In the genomic region with DNA sequence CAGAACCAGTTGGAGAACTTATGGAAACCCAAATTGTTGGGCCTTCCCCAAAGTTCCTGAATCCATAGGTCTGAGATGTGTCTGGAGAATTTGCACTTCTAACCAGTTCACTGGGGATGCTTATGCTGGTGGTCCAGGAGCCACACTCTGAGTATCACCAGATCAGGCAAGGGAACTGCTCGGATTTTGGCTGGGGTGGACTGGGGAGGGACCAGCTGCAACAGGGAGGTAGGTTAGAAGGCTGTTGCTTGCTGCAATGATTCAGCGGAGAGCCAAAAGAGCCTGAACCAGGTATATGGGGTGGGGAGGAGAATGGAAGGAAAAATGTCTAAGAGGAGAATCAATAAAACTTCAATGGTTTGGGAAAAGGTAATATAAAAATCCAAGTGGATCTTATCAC, we compare ENCODE assay signal across 36 cellular contexts. TPM values are rescaled to one million over a fixed set of nuclear protein-coding genes. Genes with fewer than 3 reads are reported as not detected.
A peak's percentile ranks its signal among the peaks of the same experiment; 100 is the strongest.
DNase-seq lines count a peak whose midpoint lies in the region; ATAC-seq and TF ChIP-seq lines count a peak whose summit lies in the region.
"Had no signal": no experiment of that assay in that cellular context is flagged by ENCODE, and none has a peak within 500 bp of the region (broad histone marks: within the 10 kb centered on the region; RNA-seq: fewer than 3 reads in every experiment).

No MANE protein-coding gene starts in this region.

- ATAC-seq in lung (ENCODE audit: insufficient read depth, low FRiP score) (no peak), GM21423 (IDR thresholded peaks at IDR 0.05; ENCODE audit: unreplicated experiment) (no peak), HG03039 (IDR thresholded peaks at IDR 0.05; ENCODE audit: unreplicated experiment) (no peak)
- no peak for ATAC-seq in naive thymus-derived CD8-positive, alpha-beta T cell
- ATAC-seq: A549; CD8-positive, alpha-beta T cell had no signal

- H3K27ac ChIP-seq in esophagus muscularis mucosa (replicated peaks in 1 of 4): no peak overlapping the region
- no peak overlapping the region for H3K27ac ChIP-seq in lung (ENCODE audit: low read depth in 1 of 2, low read length in 1 of 2)
- no peak overlapping the region for H3K27ac ChIP-seq in vagina
- H3K27ac ChIP-seq: 22Rv1; A549; BLaER1; BLaER1 treated with 17β-estradiol and CSF1 and Interleukin-3, amounts not matched to agents 10 nM and 100 nM; C4-2B had no signal

- no peak overlapping the region for H3K27ac Mint-ChIP-seq in naive thymus-derived CD8-positive, alpha-beta T cell
- H3K27ac Mint-ChIP-seq: B cell; CD4-positive, alpha-beta memory T cell; CD4-positive, alpha-beta T cell; CD4-positive, CD25-positive, alpha-beta regulatory T cell; CD8-positive, alpha-beta memory T cell; CD8-positive, alpha-beta T cell had no signal

- no peak for TF ChIP-seq POLR2A in esophagus muscularis mucosa (IDR thresholded peaks at IDR 0.05; ENCODE audit: low read depth)
- no peak for TF ChIP-seq POLR2A in vagina (IDR thresholded peaks at IDR 0.05)

- POLR2A ChIA-PET in naive thymus-derived CD8-positive, alpha-beta T cell (lab: Charles Lee): no interaction called here

- H3K4me3 ChIP-seq in esophagus muscularis mucosa (no peak overlapping the region), lung (no peak overlapping the region), vagina (no peak overlapping the region)
- H3K4me3 ChIP-seq: A549; BLaER1; BLaER1 treated with 17β-estradiol and CSF1 and Interleukin-3, amounts not matched to agents 10 nM and 100 nM had no signal

- H3K4me1 Mint-ChIP-seq in naive thymus-derived CD8-positive, alpha-beta T cell: no peaks in the 10 kb centered on the region
- H3K4me1 Mint-ChIP-seq: B cell; CD14-positive monocyte; CD4-positive, alpha-beta memory T cell; CD4-positive, CD25-positive, alpha-beta regulatory T cell; CD8-positive, alpha-beta memory T cell had no signal

- no peak overlapping the region for H3K4me3 Mint-ChIP-seq in naive thymus-derived CD8-positive, alpha-beta T cell
- H3K4me3 Mint-ChIP-seq: B cell; CD14-positive monocyte; CD4-positive, alpha-beta T cell; CD4-positive, CD25-positive, alpha-beta regulatory T cell; CD8-positive, alpha-beta memory T cell; CD8-positive, alpha-beta T cell had no signal

- H3K4me1 ChIP-seq in esophagus muscularis mucosa: no peaks in the 10 kb centered on the region
- no peaks in the 10 kb centered on the region for H3K4me1 ChIP-seq in lung (ENCODE audit: control insufficient read depth in 2 of 2, insufficient read depth in 2 of 2, low read length in 2 of 2)
- no peaks in the 10 kb centered on the region for H3K4me1 ChIP-seq in vagina
- H3K4me1 ChIP-seq: A549, BE2C, BLaER1, Caco-2 had no signal

- no peaks in the 10 kb centered on the region for H3K36me3 Mint-ChIP-seq in naive thymus-derived CD8-positive, alpha-beta T cell
- H3K36me3 Mint-ChIP-seq: CD14-positive monocyte; CD4-positive, alpha-beta memory T cell; CD4-positive, CD25-positive, alpha-beta regulatory T cell; CD8-positive, alpha-beta memory T cell; CD8-positive, alpha-beta T cell had no signal

- intact Hi-C loops in esophagus muscularis mucosa (cut with DNase I): no loop called here
- intact Hi-C loops in vagina (cut with DNase I): no loop called here

- no peaks in the 10 kb centered on the region for H3K27me3 ChIP-seq in esophagus muscularis mucosa
- H3K27me3 ChIP-seq in lung (ENCODE audit: control insufficient read depth, insufficient read depth): no peaks in the 10 kb centered on the region
- no peaks in the 10 kb centered on the region for H3K27me3 ChIP-seq in vagina
- H3K27me3 ChIP-seq: BLaER1; BLaER1 treated with 17β-estradiol and CSF1 and Interleukin-3, amounts not matched to agents 10 nM and 100 nM had no signal

- H3K9me3 ChIP-seq in esophagus muscularis mucosa (no peaks in the 10 kb centered on the region), lung (ENCODE audit: control insufficient read depth in 2 of 2, insufficient read depth in 1 of 2, low read length in 1 of 2) (no peaks in the 10 kb centered on the region), vagina (no peaks in the 10 kb centered on the region)
- H3K9me3 ChIP-seq: A549; BE2C; BLaER1; BLaER1 treated with 17β-estradiol and CSF1 and Interleukin-3, amounts not matched to agents 10 nM and 100 nM; Caco-2 had no signal

- peak; percentile 86 for DNase-seq in esophagus muscularis mucosa (ENCODE audit: extremely low spot score)
- DNase-seq in lung (ENCODE audit: low spot score): peak; percentile 7
- DNase-seq in ureter (ENCODE audit: low spot score): peak; percentile 7
- peak; percentile 70 to 77 for DNase-seq in vagina (ENCODE audit: extremely low spot score in 2 of 2)
- no peak for DNase-seq in naive thymus-derived CD8-positive, alpha-beta T cell
- no peak for DNase-seq in stimulated activated naive CD4-positive, alpha-beta T cell (lab: John Stamatoyannopoulos, UW)
- DNase-seq: 8988T; ACHN; AML-193; BE2C; C1 segment of cervical spinal cord; Caco-2; Calu3; CD4-positive, alpha-beta memory T cell; CD4-positive, alpha-beta T cell; CD4-positive, CD25-positive, alpha-beta regulatory T cell; CD8-positive, alpha-beta memory T cell; CD8-positive, alpha-beta T cell; COR-L47; DMS 273 treated with DMSO at 0.1 percent for 48 hours; DMS153; DMS53; DMS79; DMS79 treated with DMSO at 0.1 percent for 48 hours; DND-41; EL had no signal

- no peaks in the 10 kb centered on the region for H3K36me3 ChIP-seq in esophagus muscularis mucosa
- H3K36me3 ChIP-seq in lung (ENCODE audit: control insufficient read depth in 2 of 2, insufficient read depth in 2 of 2, low read length in 2 of 2): no peaks in the 10 kb centered on the region
- no peaks in the 10 kb centered on the region for H3K36me3 ChIP-seq in vagina
- H3K36me3 ChIP-seq: BE2C; BLaER1; BLaER1 treated with 17β-estradiol and CSF1 and Interleukin-3, amounts not matched to agents 10 nM and 100 nM had no signal

- TF ChIP-seq EP300 in esophagus muscularis mucosa (IDR thresholded peaks at IDR 0.05): no peak

- TF ChIP-seq CTCF in esophagus muscularis mucosa (IDR thresholded peaks at IDR 0.05) (no peak), lung (IDR thresholded peaks at IDR 0.05; ENCODE audit: control extremely low read depth, extremely low read depth) (no peak), vagina (IDR thresholded peaks at IDR 0.05) (no peak)

- WGBS in esophagus muscularis mucosa: 86% methylated on average over 2 of the region's 2 CpGs
- 81 to 88% methylated on average over 2 of the region's 2 CpGs for WGBS in lung, 2 donors

- H3K27me3 Mint-ChIP-seq in naive thymus-derived CD8-positive, alpha-beta T cell: peaks cover 0 to 10% (median 4%) of the 10 kb centered on the region in 5 donors

- peaks cover 0 to 10% (median 0%) of the 10 kb centered on the region in 9 donors for H3K9me3 Mint-ChIP-seq in naive thymus-derived CD8-positive, alpha-beta T cell
- H3K9me3 Mint-ChIP-seq: CD4-positive, alpha-beta T cell had no signal

RNA-seq across cellular contexts. Expression of a gene that starts 45.9 kb away (rescaled TPM):
- 1 to 10 TPM in 3 of 4 donors, under 1 TPM in 1; under 0.01 to 6.1 (median 2.8) TPM for total RNA-seq in esophagus muscularis mucosa
- total RNA-seq in lung: 1 to 10 TPM; 2.1 to 6.3 TPM
- polyA plus RNA-seq in lung: 1 to 10 TPM in 1 of 2 donors, under 1 TPM in 1; 0.30 to 2.0 TPM
- 3.1 TPM for total RNA-seq in ureter
- 2.2 TPM for total RNA-seq in vagina
- not detected for total RNA-seq in naive thymus-derived CD8-positive, alpha-beta T cell
- polyA plus RNA-seq in naive thymus-derived CD8-positive, alpha-beta T cell: not detected
- total RNA-seq: A172; B cell; CD8-positive, alpha-beta memory T cell; CD8-positive, alpha-beta T cell had no signal

Comparison
In these comparisons a context has a peak if more than half of its experiments do, and no peak if none do; other contexts are left out.
1. DNase-seq: peak in esophagus muscularis mucosa (single experiment), lung (single experiment), ureter (single experiment) and vagina (2 of 2); none in naive thymus-derived CD8-positive, alpha-beta T cell (0 of 10) and stimulated activated naive CD4-positive, alpha-beta T cell (0 of 6).